ENCODE assay signal across 8 cellular contexts in genomic region chr2:73907840-73908452, GRCh38. TPM values are rescaled to one million over a fixed set of nuclear protein-coding genes. Genes with fewer than 3 reads are reported as not detected.
DNase-seq lines count a peak whose midpoint lies in the region; ATAC-seq and TF ChIP-seq lines count a peak whose summit lies in the region.

No MANE protein-coding gene starts in this region.

- H4K20me1 ChIP-seq in hepatocyte (ENCODE audit: insufficient read depth, poor library complexity, severe bottlenecking) = no peaks in the 10 kb centered on the region

- no peak for TF ChIP-seq POLR2A in prostate gland (IDR thresholded peaks at IDR 0.05)

- H3K27me3 ChIP-seq in hepatocyte = no peaks in the 10 kb centered on the region
- no peaks in the 10 kb centered on the region for H3K27me3 ChIP-seq in prostate gland (replicated peaks; ENCODE audit: insufficient read depth)

- H3K4me3 ChIP-seq in hepatocyte = no peak overlapping the region
- no peak overlapping the region for H3K4me3 ChIP-seq in prostate gland

- peak; percentile 11 for DNase-seq in DMS79 (lab: John Stamatoyannopoulos, UW)
- peak; percentile 78 for DNase-seq in NCI-H748 treated with DMSO at 0.1 percent for 48 hours (lab: John Stamatoyannopoulos, UW)
- peak; percentile 61 to 68 for DNase-seq in activated T-cell treated with anti-CD3 and anti-CD28 coated beads, Interleukin-2, amount 50 U/mL, for 48 hours
- DNase-seq in hepatocyte (ENCODE audit: low spot score) = peak; percentile 23
- peak; percentile 30 for DNase-seq in stimulated activated CD8-positive, alpha-beta memory T cell treated with anti-CD3 and anti-CD28 coated beads, Interleukin-15, amount 100 ng/mL, for 1 hour (ENCODE audit: low read depth)
- no peak for DNase-seq in prostate gland (ENCODE audit: low spot score)
- DNase-seq in RWPE1 (ENCODE audit: low spot score) = no peak

- no peaks in the 10 kb centered on the region for H3K36me3 ChIP-seq in hepatocyte (replicated peaks; ENCODE audit: insufficient read depth, low read depth)
- H3K36me3 ChIP-seq in prostate gland = no peaks in the 10 kb centered on the region

- peak; percentile 54 for ATAC-seq in HG02571 (IDR thresholded peaks at IDR 0.05; ENCODE audit: unreplicated experiment)

- H3K4me2 ChIP-seq in hepatocyte = no peak overlapping the region

- H3K9me2 ChIP-seq in hepatocyte (replicated peaks; ENCODE audit: insufficient read depth) = no peaks in the 10 kb centered on the region

- no peak overlapping the region for H2AFZ ChIP-seq in hepatocyte

- 39% methylated on average over 5 of the region's 5 CpGs for WGBS in hepatocyte (ENCODE audit: low lambda C conversion rate, missing lambda C conversion rate)
- WGBS in prostate gland = 40% methylated on average over 5 of the region's 5 CpGs

- peak; percentile 21 for TF ChIP-seq CTCF in hepatocyte (IDR thresholded peaks at IDR 0.05; ENCODE audit: poor library complexity)
- peak in 1 of 4 experiments; percentile 11 for TF ChIP-seq CTCF in prostate gland (IDR thresholded peaks at IDR 0.05)
- no peak for TF ChIP-seq CTCF in RWPE1 (conservative IDR thresholded peaks at IDR 0.05; ENCODE audit: low read depth)

- no peaks in the 10 kb centered on the region for H3K79me2 ChIP-seq in hepatocyte

- POLR2A ChIA-PET in RWPE1 (lab: Yijun Ruan, JAX; ENCODE audit: low non-redundant PET) = no interaction called here

- H3K9me3 ChIP-seq in hepatocyte (ENCODE audit: low read depth) = no peaks in the 10 kb centered on the region
- no peaks in the 10 kb centered on the region for H3K9me3 ChIP-seq in prostate gland

- no peaks in the 10 kb centered on the region for H3K4me1 ChIP-seq in hepatocyte (ENCODE audit: insufficient read depth)
- no peaks in the 10 kb centered on the region for H3K4me1 ChIP-seq in prostate gland (replicated peaks)

- CTCF ChIA-PET in RWPE1 (lab: Yijun Ruan, JAX) = interaction anchor here (0.6 kb wide), 1 partner anchor 716 kb away, joined by 4 read pairs; no protein-coding TSS in a partner anchor

- H3K27ac ChIP-seq in hepatocyte = no peak overlapping the region
- H3K27ac ChIP-seq in prostate gland = no peak overlapping the region
- no peak overlapping the region for H3K27ac ChIP-seq in RWPE1

- intact Hi-C loops in prostate gland (cut with DNase I) = no loop called here

RNA-seq across cellular contexts. Expression of gene ACTG2, which starts 15.1 kb away (rescaled TPM):
- total RNA-seq in hepatocyte = 20.3 and 25.6 TPM in 2 replicates
- polyA plus RNA-seq in hepatocyte = 41.1 and 44.5 TPM in 2 replicates
- 1,000 to 10,000 TPM; 1,031 to 1,176 TPM for total RNA-seq in prostate gland

RNA-seq across cellular contexts. Expression of gene DGUOK, which starts 18.7 kb away (rescaled TPM):
- total RNA-seq in hepatocyte (68.0 and 75.8 TPM in 2 replicates), prostate gland (100 to 1,000 TPM in 1 of 2 donors, 10 to 100 TPM in 1; 77.4 to 107 TPM)
- polyA plus RNA-seq in hepatocyte = 111 and 116 TPM in 2 replicates

Comparison
In these comparisons a context has a peak if more than half of its experiments do, and no peak if none do; other contexts are left out.
1. DNase-seq: peak in DMS79 (single experiment), NCI-H748 treated with DMSO at 0.1 percent for 48 hours (single experiment), activated T-cell treated with anti-CD3 and anti-CD28 coated beads, Interleukin-2, amount 50 U/mL, for 48 hours (2 of 2), hepatocyte (single experiment) and stimulated activated CD8-positive, alpha-beta memory T cell treated with anti-CD3 and anti-CD28 coated beads, Interleukin-15, amount 100 ng/mL, for 1 hour (single experiment); none in prostate gland (single experiment) and RWPE1 (single experiment).
2. RNA of gene ACTG2, which starts 15.1 kb away (total RNA-seq): 1,031 to 1,176 TPM in prostate gland; 20.3 to 25.6 TPM in hepatocyte; every median in the first group is over 10 times any median in the second.